ENCODE assay signal across 1 cellular context in the genomic region with DNA sequence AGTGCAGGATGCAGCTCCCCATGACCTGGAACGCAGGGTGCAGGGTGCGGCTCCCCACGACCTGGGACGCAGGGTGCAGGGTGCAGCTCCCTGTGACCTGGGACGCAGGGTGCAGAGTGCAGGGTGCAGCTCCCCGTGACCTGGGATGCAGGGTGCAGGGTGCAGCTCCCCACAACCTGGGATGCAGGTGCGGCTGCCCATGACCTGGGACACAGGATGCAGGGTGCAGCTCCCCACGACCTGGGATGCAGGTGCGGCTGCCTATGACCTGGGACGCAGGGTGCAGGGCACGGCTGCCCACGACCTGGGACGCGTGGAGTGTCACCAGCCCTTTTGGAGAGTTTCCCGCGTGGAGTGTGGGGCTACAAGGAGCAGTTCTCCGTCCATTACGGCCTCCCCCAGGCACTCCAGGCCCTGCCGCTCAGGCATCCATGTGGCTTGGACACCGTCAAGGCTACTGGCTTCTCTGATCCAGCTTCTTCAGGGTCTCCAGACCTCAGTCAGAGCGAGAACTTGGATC.
TF ChIP-seq lines count a peak whose summit lies in the region.

No MANE protein-coding gene starts in this region.

TF ChIP-seq in neural cell, 6 proteins besides CTCF, POLR2A, EP300 and RAD21:
- TF ChIP-seq EZH2 (IDR thresholded peaks at IDR 0.05; ENCODE audit: borderline replicate concordance, insufficient read depth, low read length, poor library complexity, severe bottlenecking): no peak
- TF ChIP-seq, protein P1, sequence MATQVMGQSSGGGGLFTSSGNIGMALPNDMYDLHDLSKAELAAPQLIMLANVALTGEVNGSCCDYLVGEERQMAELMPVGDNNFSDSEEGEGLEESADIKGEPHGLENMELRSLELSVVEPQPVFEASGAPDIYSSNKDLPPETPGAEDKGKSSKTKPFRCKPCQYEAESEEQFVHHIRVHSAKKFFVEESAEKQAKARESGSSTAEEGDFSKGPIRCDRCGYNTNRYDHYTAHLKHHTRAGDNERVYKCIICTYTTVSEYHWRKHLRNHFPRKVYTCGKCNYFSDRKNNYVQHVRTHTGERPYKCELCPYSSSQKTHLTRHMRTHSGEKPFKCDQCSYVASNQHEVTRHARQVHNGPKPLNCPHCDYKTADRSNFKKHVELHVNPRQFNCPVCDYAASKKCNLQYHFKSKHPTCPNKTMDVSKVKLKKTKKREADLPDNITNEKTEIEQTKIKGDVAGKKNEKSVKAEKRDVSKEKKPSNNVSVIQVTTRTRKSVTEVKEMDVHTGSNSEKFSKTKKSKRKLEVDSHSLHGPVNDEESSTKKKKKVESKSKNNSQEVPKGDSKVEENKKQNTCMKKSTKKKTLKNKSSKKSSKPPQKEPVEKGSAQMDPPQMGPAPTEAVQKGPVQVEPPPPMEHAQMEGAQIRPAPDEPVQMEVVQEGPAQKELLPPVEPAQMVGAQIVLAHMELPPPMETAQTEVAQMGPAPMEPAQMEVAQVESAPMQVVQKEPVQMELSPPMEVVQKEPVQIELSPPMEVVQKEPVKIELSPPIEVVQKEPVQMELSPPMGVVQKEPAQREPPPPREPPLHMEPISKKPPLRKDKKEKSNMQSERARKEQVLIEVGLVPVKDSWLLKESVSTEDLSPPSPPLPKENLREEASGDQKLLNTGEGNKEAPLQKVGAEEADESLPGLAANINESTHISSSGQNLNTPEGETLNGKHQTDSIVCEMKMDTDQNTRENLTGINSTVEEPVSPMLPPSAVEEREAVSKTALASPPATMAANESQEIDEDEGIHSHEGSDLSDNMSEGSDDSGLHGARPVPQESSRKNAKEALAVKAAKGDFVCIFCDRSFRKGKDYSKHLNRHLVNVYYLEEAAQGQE (IDR thresholded peaks at IDR 0.05; ENCODE audit: borderline replicate concordance): no peak
- TF ChIP-seq SMC3 (conservative IDR thresholded peaks at IDR 0.05; ENCODE audit: poor library complexity): no peak
- no peak for TF ChIP-seq TAF1 (IDR thresholded peaks at IDR 0.05; ENCODE audit: low read depth)
